In genomic region chr12:110818511-110818910, GRCh38 we compare ENCODE assay signal across 35 cellular contexts. TPM values are rescaled to one million over a fixed set of nuclear protein-coding genes. Genes with fewer than 3 reads are reported as not detected.
"Had no signal": no experiment of that assay in that cellular context is flagged by ENCODE, and none has a peak within 500 bp of the region (broad histone marks: within the 10 kb centered on the region; RNA-seq: fewer than 3 reads in every experiment).

No MANE protein-coding gene starts in this region.

- H3K36me3 Mint-ChIP-seq: activated naive CD4-positive, alpha-beta T cell treated with anti-CD3 and anti-CD28 coated beads, Interleukin-2, amount 50 U/mL, for 72 hours; activated naive CD8-positive, alpha-beta T cell treated with anti-CD3 and anti-CD28 coated beads, Interleukin-2, amount 10 ng/mL, durations not matched to agents 7 days and 5 days; brain had no signal

- H3K4me1 ChIP-seq: ascending aorta, breast epithelium, colonic mucosa, esophagus muscularis mucosa, foreskin keratinocyte, gastrocnemius medialis, heart left ventricle had no signal

- H3K9me3 Mint-ChIP-seq: activated B cell treated with CpG ODN at 0.5 μM for 24 hours; activated CD8-positive, alpha-beta T cell treated with anti-CD3 and anti-CD28 coated beads for 36 hours; activated naive CD8-positive, alpha-beta T cell treated with anti-CD3 and anti-CD28 coated beads, Interleukin-2, amount 10 ng/mL, durations not matched to agents 7 days and 5 days; activated T-cell treated with anti-CD3 and anti-CD28 coated beads, Interleukin-2, amount 50 U/mL, for 4 hours; activated T-helper 17 cell treated with anti-CD3 and anti-CD28 coated beads, Interleukin-2, amount 50 U/mL, for 72 hours; endodermal cell; T-helper 2 cell treated with Interferon-gamma antibody and Interleukin-4, amounts not matched to agents 5 μg/mL and 100 μg/mL, for 36 hours had no signal

- H3K4me3 ChIP-seq: ascending aorta, breast epithelium, cardiac muscle cell, colonic mucosa, esophagus muscularis mucosa, gastrocnemius medialis, heart left ventricle had no signal

- H3K27me3 Mint-ChIP-seq: activated B cell treated with CpG ODN at 0.5 μM for 24 hours; activated T-helper 17 cell treated with anti-CD3 and anti-CD28 coated beads, Interleukin-2, amount 50 U/mL, for 72 hours had no signal

- H3K36me3 ChIP-seq: ascending aorta, breast epithelium, cardiac muscle cell, colonic mucosa, esophagus muscularis mucosa, gastrocnemius medialis, heart left ventricle, WERI-Rb-1 had no signal

- H3K4me1 Mint-ChIP-seq: activated B cell treated with CpG ODN at 0.5 μM for 24 hours; activated naive CD8-positive, alpha-beta T cell treated with anti-CD3 and anti-CD28 coated beads, Interleukin-2, amount 10 ng/mL, durations not matched to agents 7 days and 5 days; activated T-helper 17 cell treated with anti-CD3 and anti-CD28 coated beads, Interleukin-2, amount 50 U/mL, for 72 hours; endodermal cell; T-helper 17 cell had no signal

- H3K9me3 ChIP-seq: ascending aorta, breast epithelium, colonic mucosa, esophagus muscularis mucosa, gastrocnemius medialis, heart left ventricle had no signal

- H3K27me3 ChIP-seq: ascending aorta, breast epithelium, colonic mucosa, gastrocnemius medialis, heart left ventricle had no signal

- H3K4me3 Mint-ChIP-seq: activated B cell treated with CpG ODN at 0.5 μM for 24 hours; activated CD8-positive, alpha-beta T cell treated with anti-CD3 and anti-CD28 coated beads for 36 hours; activated naive CD8-positive, alpha-beta T cell treated with anti-CD3 and anti-CD28 coated beads, Interleukin-2, amount 10 ng/mL, durations not matched to agents 7 days and 5 days; activated T-cell treated with anti-CD3 and anti-CD28 coated beads, Interleukin-2, amount 50 U/mL, for 4 hours; activated T-helper 17 cell treated with anti-CD3 and anti-CD28 coated beads, Interleukin-2, amount 50 U/mL, for 72 hours; brain; endodermal cell; T-helper 17 cell; T-helper 2 cell treated with Interferon-gamma antibody and Interleukin-4, amounts not matched to agents 5 μg/mL and 100 μg/mL, for 36 hours had no signal

- ATAC-seq: activated CD8-positive, alpha-beta T cell treated with anti-CD3 and anti-CD28 coated beads for 36 hours; activated naive CD4-positive, alpha-beta T cell treated with anti-CD3 and anti-CD28 coated beads, Interleukin-2, amount 50 U/mL, for 72 hours; activated T-cell treated with anti-CD3 and anti-CD28 coated beads, Interleukin-2, amount 50 U/mL, for 4 hours; activated T-helper 17 cell treated with anti-CD3 and anti-CD28 coated beads, Interleukin-2, amount 50 U/mL, for 72 hours; foreskin keratinocyte; gastrocnemius medialis; heart left ventricle; T-helper 17 cell had no signal

- H3K27ac ChIP-seq: ascending aorta, breast epithelium, cardiac muscle cell, colonic mucosa, esophagus muscularis mucosa, foreskin keratinocyte, gastrocnemius medialis, heart left ventricle, WERI-Rb-1 had no signal

- H3K27ac Mint-ChIP-seq: activated B cell treated with CpG ODN at 0.5 μM for 24 hours; activated CD8-positive, alpha-beta T cell treated with anti-CD3 and anti-CD28 coated beads for 36 hours; activated naive CD4-positive, alpha-beta T cell treated with anti-CD3 and anti-CD28 coated beads, Interleukin-2, amount 50 U/mL, for 72 hours; activated naive CD8-positive, alpha-beta T cell treated with anti-CD3 and anti-CD28 coated beads, Interleukin-2, amount 10 ng/mL, durations not matched to agents 7 days and 5 days; activated T-helper 17 cell treated with anti-CD3 and anti-CD28 coated beads, Interleukin-2, amount 50 U/mL, for 72 hours; brain; endodermal cell; T-helper 17 cell; T-helper 2 cell treated with Interferon-gamma antibody and Interleukin-4, amounts not matched to agents 5 μg/mL and 100 μg/mL, for 36 hours had no signal

- DNase-seq: activated B cell treated with CpG ODN at 0.5 μM for 24 hours; activated CD4-positive, alpha-beta T cell treated with anti-CD3 and anti-CD28 coated beads for 1 hour; activated CD4-positive, alpha-beta T cell treated with anti-CD3 and anti-CD28 coated beads for 48 hours; activated CD4-positive, alpha-beta T cell treated with anti-CD3 and anti-CD28 coated beads, Interleukin-2, amount 50 U/mL, for 1 hour; activated CD4-positive, alpha-beta T cell treated with anti-CD3 and anti-CD28 coated beads, Interleukin-2, amount 50 U/mL, for 48 hours; activated CD8-positive, alpha-beta memory T cell treated with anti-CD3 and anti-CD28 coated beads for 24 hours; activated CD8-positive, alpha-beta T cell treated with anti-CD3 and anti-CD28 coated beads for 36 hours; activated effector memory CD4-positive, alpha-beta T cell treated with Interleukin-2 at 50 U/mL for 16 hours; activated gamma-delta T cell treated with Interleukin-2 at 50 U/mL for 16 hours; activated naive CD4-positive, alpha-beta T cell treated with Interleukin-2 at 50 U/mL for 16 hours; activated naive CD8-positive, alpha-beta T cell treated with anti-CD3 and anti-CD28 coated beads, Interleukin-2, amount 10 ng/mL, durations not matched to agents 7 days and 5 days; activated T-cell treated with anti-CD3 and anti-CD28 coated beads, Interleukin-2, amount 50 U/mL, for 4 hours; central memory CD4-positive, alpha-beta T cell; cerebellar nuclear complex; colonic mucosa; effector memory CD4-positive, alpha-beta T cell; endodermal cell; erythroblast; foreskin keratinocyte; gastrocnemius medialis; glutamatergic neuron; heart left ventricle; T-helper 1 cell; T-helper 17 cell; T1000; WERI-Rb-1 had no signal

RNA-seq across cellular contexts. Expression of gene CCDC63, which starts 28.3 kb away (rescaled TPM):
- total RNA-seq: activated B cell treated with CpG ODN at 0.5 μM for 24 hours; activated CD8-positive, alpha-beta T cell treated with anti-CD3 and anti-CD28 coated beads for 36 hours; activated naive CD4-positive, alpha-beta T cell treated with anti-CD3 and anti-CD28 coated beads, Interleukin-2, amount 50 U/mL, for 72 hours; activated naive CD8-positive, alpha-beta T cell treated with anti-CD3 and anti-CD28 coated beads, Interleukin-2, amount 10 ng/mL, durations not matched to agents 7 days and 5 days; activated T-cell treated with anti-CD3 and anti-CD28 coated beads, Interleukin-2, amount 50 U/mL, for 4 hours; activated T-helper 17 cell treated with anti-CD3 and anti-CD28 coated beads, Interleukin-2, amount 50 U/mL, for 72 hours; ascending aorta; breast epithelium; cardiac muscle cell; colonic mucosa; dermis microvascular lymphatic vessel endothelial cell; esophagus muscularis mucosa; gastrocnemius medialis; heart left ventricle; T-helper 17 cell had no signal
- polyA plus RNA-seq: heart left ventricle had no signal
